In genomic region chr22:36073476-36073875, GRCh38 we compare ENCODE assay signal across 17 cellular contexts. TPM values are rescaled to one million over a fixed set of nuclear protein-coding genes. Genes with fewer than 3 reads are reported as not detected.
A peak's percentile ranks its signal among the peaks of the same experiment; 100 is the strongest.
DNase-seq lines count a peak whose midpoint lies in the region; TF ChIP-seq lines count a peak whose summit lies in the region.
"Had no signal": no experiment of that assay in that cellular context is flagged by ENCODE, and none has a peak within 500 bp of the region (broad histone marks: within the 10 kb centered on the region; RNA-seq: fewer than 3 reads in every experiment).

No MANE protein-coding gene starts in this region.

- DNase-seq in ELR (ENCODE audit: low read depth) (peak; percentile 54), OCI-M1 (lab: John Stamatoyannopoulos, UW) (peak; percentile 3), fibroblast of gingiva (ENCODE audit: low read depth) (peak; percentile 69), mesenchymal stem cell (peak; percentile 50), mammary epithelial cell (no peak), NCI-H1930 (lab: John Stamatoyannopoulos, UW) (no peak), GM19238 (ENCODE audit: insufficient read length, low spot score) (no peak), NOMO-1 treated with dmso at 0.1 percent for 144 hours (lab: John Stamatoyannopoulos, UW; ENCODE audit: unreplicated experiment) (no peak)
- DNase-seq: ACHN; CD8-positive, alpha-beta memory T cell; MV-4-11; NCI-H1436; NCI-H2081 treated with DMSO at 0.1 percent for 48 hours; NCI-H524 treated with DMSO at 0.1 percent for 48 hours; PC-3 had no signal

- H3K9ac ChIP-seq in mesenchymal stem cell (ENCODE audit: low read length), result no peak overlapping the region
- no peak overlapping the region for H3K9ac ChIP-seq in mammary epithelial cell (ENCODE audit: insufficient read depth, low read length)

- no peak overlapping the region for H4K91ac ChIP-seq in mesenchymal stem cell (ENCODE audit: low read length)

- no peak overlapping the region for H2BK5ac ChIP-seq in mesenchymal stem cell (ENCODE audit: low read depth, low read length, poor library complexity, severe bottlenecking)

- intact Hi-C loops in mammary epithelial cell (cut with micrococcal nuclease), result no loop called here

- dilution Hi-C loops in mammary epithelial cell (cut with HindIII; ENCODE audit: low sequenced_read_pairs), result no loop called here

- H3K4ac ChIP-seq in mesenchymal stem cell (ENCODE audit: low read depth in 1 of 2, low read length in 2 of 2), result no peak overlapping the region

- no peak overlapping the region for H3K18ac ChIP-seq in mesenchymal stem cell (ENCODE audit: low read depth in 1 of 2, low read length in 2 of 2)

- no peak overlapping the region for H2BK15ac ChIP-seq in mesenchymal stem cell (ENCODE audit: low read depth, poor library complexity, severe bottlenecking)

- no peak overlapping the region for H2AK5ac ChIP-seq in mesenchymal stem cell (ENCODE audit: low read length, severe bottlenecking)

- H3K79me1 ChIP-seq in mesenchymal stem cell (replicated peaks; ENCODE audit: low read length, poor library complexity, severe bottlenecking), result no peaks in the 10 kb centered on the region

- CTCF ChIA-PET in mammary epithelial cell (lab: Charles Lee; ENCODE audit: low non-redundant PET), result no interaction called here

- H3K27me3 ChIP-seq in mesenchymal stem cell (ENCODE audit: control insufficient read depth in 1 of 2, insufficient read depth in 1 of 2, low read length in 2 of 2) (no peaks in the 10 kb centered on the region), mammary epithelial cell (ENCODE audit: insufficient read depth, low read length) (no peaks in the 10 kb centered on the region)
- H3K27me3 ChIP-seq: SJSA1 had no signal

- no peak for TF ChIP-seq CTCF in mammary epithelial cell (conservative IDR thresholded peaks at IDR 0.05 in 1 of 2, IDR thresholded peaks at IDR 0.05 in 1 of 2; ENCODE audit: extremely low read depth in 1 of 2, insufficient read depth in 1 of 2, low read depth in 1 of 2, low read length in 2 of 2)

- no peaks in the 10 kb centered on the region for H3K9me3 ChIP-seq in mesenchymal stem cell (ENCODE audit: control insufficient read depth, low read length)
- no peaks in the 10 kb centered on the region for H3K9me3 ChIP-seq in mammary epithelial cell (replicated peaks; ENCODE audit: insufficient read depth, low read length)
- H3K9me3 ChIP-seq: SJSA1 had no signal

- no peak overlapping the region for H3K14ac ChIP-seq in mesenchymal stem cell (ENCODE audit: low read length in 2 of 2)

- no peaks in the 10 kb centered on the region for H4K20me1 ChIP-seq in mammary epithelial cell (ENCODE audit: insufficient read depth, low read length)

- no peaks in the 10 kb centered on the region for H3K4me1 ChIP-seq in mesenchymal stem cell (ENCODE audit: control insufficient read depth, insufficient read depth, low read depth, low read length)
- peaks cover 7% of the 10 kb centered on the region for H3K4me1 ChIP-seq in mammary epithelial cell (ENCODE audit: insufficient read depth, low read length)

- H2AFZ ChIP-seq in mesenchymal stem cell (ENCODE audit: low read depth, low read length) (no peak overlapping the region), mammary epithelial cell (ENCODE audit: low read depth, low read length) (no peak overlapping the region)

- H3K4me2 ChIP-seq in mesenchymal stem cell (ENCODE audit: low read length, poor library complexity, severe bottlenecking) (no peak overlapping the region), mammary epithelial cell (ENCODE audit: insufficient read depth, low read depth, low read length) (no peak overlapping the region)

- no TSS peak for BruUV-seq in mammary epithelial cell (replicated peaks; lab: Mats Ljungman, UMichigan)

- H3K4me3 ChIP-seq in mesenchymal stem cell (ENCODE audit: insufficient read depth in 1 of 2, low read depth in 1 of 2, low read length in 2 of 2), result no peak overlapping the region
- H3K4me3 ChIP-seq in mammary epithelial cell (replicated peaks in 1 of 3; ENCODE audit: insufficient read depth in 1 of 3, low read depth in 2 of 3, low read length in 3 of 3), result no peak overlapping the region
- H3K4me3 ChIP-seq: SJSA1 had no signal

- H3K23ac ChIP-seq in mesenchymal stem cell (ENCODE audit: low read length in 2 of 2), result no peak overlapping the region

- no CpG with 5 or more reads among the region's 1 CpG for WGBS in mesenchymal stem cell
- 100% methylated on average over 1 of the region's 1 CpG for WGBS in mammary epithelial cell (ENCODE audit: low coverage, missing lambda C conversion rate)

- H3K27ac ChIP-seq in mesenchymal stem cell (ENCODE audit: low read length, poor library complexity, severe bottlenecking) (no peak overlapping the region), mammary epithelial cell (ENCODE audit: insufficient read depth, low read depth, low read length) (no peak overlapping the region)
- H3K27ac ChIP-seq: SJSA1 had no signal

- no peak overlapping the region for H4K8ac ChIP-seq in mesenchymal stem cell (ENCODE audit: low read length)

- H3K36me3 ChIP-seq in mesenchymal stem cell (ENCODE audit: control insufficient read depth in 1 of 2, insufficient read depth in 2 of 2, low read depth in 1 of 2, low read length in 2 of 2) (no peaks in the 10 kb centered on the region), mammary epithelial cell (ENCODE audit: insufficient read depth, low read length) (no peaks in the 10 kb centered on the region)
- H3K36me3 ChIP-seq: SJSA1 had no signal

- H3K79me2 ChIP-seq in mammary epithelial cell (ENCODE audit: insufficient read depth, low read length), result no peaks in the 10 kb centered on the region

- no peak overlapping the region for H2BK120ac ChIP-seq in mesenchymal stem cell (ENCODE audit: low read depth, low read length)

- H2BK12ac ChIP-seq in mesenchymal stem cell (ENCODE audit: low read length in 2 of 2), result no peak overlapping the region

- in situ Hi-C loops in mammary epithelial cell (cut with MboI; ENCODE audit: low sequenced_read_pairs in 2 of 2), result no loop called here

RNA-seq across cellular contexts. Expression of gene RBFOX2, which starts 44.9 kb away (rescaled TPM):
- 115 TPM for polyA plus RNA-seq in mesenchymal stem cell (2013, experiment 1 of 2)
- polyA plus RNA-seq in mesenchymal stem cell (2013, experiment 2 of 2), result 114 TPM
- total RNA-seq in mammary epithelial cell, result 100 to 1,000 TPM; 126 to 137 TPM
- polyA plus RNA-seq in mammary epithelial cell, result 107 TPM
- polyA minus RNA-seq in mammary epithelial cell, result 138 TPM
- polyA plus RNA-seq: IgD-negative memory B cell had no signal

Comparison
In these comparisons a context has a peak if more than half of its experiments do, and no peak if none do; other contexts are left out.
1. DNase-seq: peak in ELR (single experiment), OCI-M1 (single experiment), fibroblast of gingiva (single experiment) and mesenchymal stem cell (single experiment); none in mammary epithelial cell (single experiment), NCI-H1930 (0 of 2), GM19238 (single experiment) and NOMO-1 treated with dmso at 0.1 percent for 144 hours (single experiment).